Comparison of ENCODE assay signal across 17 cellular contexts in the genomic region with DNA sequence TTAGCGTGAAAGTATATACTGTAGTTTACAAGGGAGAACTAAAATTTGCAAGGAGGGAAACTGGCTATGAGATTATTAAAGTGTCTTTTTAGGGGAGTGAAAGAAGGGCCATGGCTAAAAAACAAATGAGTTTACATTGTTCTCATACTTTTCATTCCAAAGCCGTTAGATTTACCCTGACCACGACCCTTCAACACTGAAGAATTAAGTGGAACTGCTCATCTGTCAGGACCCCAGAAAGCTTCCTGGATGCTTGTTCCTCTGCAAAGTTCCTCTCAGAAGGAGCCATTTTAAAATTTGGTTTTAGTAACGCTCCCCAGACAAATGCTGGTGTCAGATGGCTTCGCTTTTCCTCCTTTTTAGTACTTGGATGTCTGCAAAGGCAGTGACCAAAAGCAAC.
DNase-seq lines count a peak whose midpoint lies in the region; ATAC-seq and TF ChIP-seq lines count a peak whose summit lies in the region.
"Had no signal": no experiment of that assay in that cellular context is flagged by ENCODE, and none has a peak within 500 bp of the region (broad histone marks: within the 10 kb centered on the region; RNA-seq: fewer than 3 reads in every experiment).

No MANE protein-coding gene starts in this region.

- ATAC-seq in HG02973 (IDR thresholded peaks at IDR 0.05; ENCODE audit: unreplicated experiment) (no peak), GM18498 (IDR thresholded peaks at IDR 0.05; ENCODE audit: unreplicated experiment) (no peak)

- no peak overlapping the region for H3K27ac ChIP-seq in BLaER1
- H3K27ac ChIP-seq: heart left ventricle, stomach had no signal

- H3K36me3 Mint-ChIP-seq in neural crest cell (ENCODE audit: low read depth) = no peaks in the 10 kb centered on the region

- peak overlapping the region; percentile 74 for H3K4me2 ChIP-seq in BLaER1

- H3K27me3 ChIP-seq in BLaER1 = no peaks in the 10 kb centered on the region
- H3K27me3 ChIP-seq: BE2C, stomach had no signal

- no peak overlapping the region for H3K9ac ChIP-seq in BLaER1

- no peaks in the 10 kb centered on the region for H3K27me3 Mint-ChIP-seq in neural crest cell (ENCODE audit: low read depth)

- H3K36me3 ChIP-seq in BLaER1 = no peaks in the 10 kb centered on the region
- H3K36me3 ChIP-seq: BE2C, heart left ventricle, stomach had no signal

- no peaks in the 10 kb centered on the region for H4K20me1 ChIP-seq in BLaER1

- H3K9me3 ChIP-seq in BLaER1 = no peaks in the 10 kb centered on the region
- H3K9me3 ChIP-seq: BE2C, heart left ventricle, stomach had no signal

- no peak overlapping the region for H3K4me3 ChIP-seq in BLaER1
- H3K4me3 ChIP-seq: heart left ventricle, stomach had no signal

- no peak overlapping the region for H3K4me3 Mint-ChIP-seq in neural crest cell

- peaks cover 33% of the 10 kb centered on the region for H3K4me1 Mint-ChIP-seq in neural crest cell

- no peaks in the 10 kb centered on the region for H3K9me3 Mint-ChIP-seq in neural crest cell
- H3K9me3 Mint-ChIP-seq: activated T-helper 2 cell treated with anti-CD3 and anti-CD28 coated beads, Interferon-gamma antibody, Interleukin-2, Interleukin-4, amounts not matched to agents 10 μg/mL and 5 μg/mL and 100 μg/mL, durations not matched to agents 14 hours and 24 hours and 36 hours had no signal

- peak overlapping the region; percentile 0 for H3K27ac Mint-ChIP-seq in neural crest cell (ENCODE audit: unreplicated experiment)
- H3K27ac Mint-ChIP-seq: activated T-helper 2 cell treated with anti-CD3 and anti-CD28 coated beads, Interferon-gamma antibody, Interleukin-2, Interleukin-4, amounts not matched to agents 10 μg/mL and 5 μg/mL and 100 μg/mL, durations not matched to agents 14 hours and 24 hours and 36 hours; progenitor cell of endocrine pancreas had no signal

- peaks cover 56% of the 10 kb centered on the region for H3K4me1 ChIP-seq in BLaER1
- H3K4me1 ChIP-seq: stomach had no signal

- TF ChIP-seq CTCF in neural crest cell (conservative IDR thresholded peaks at IDR 0.05) = no peak

- peak; percentile 42 for DNase-seq in LHCN-M2 (ENCODE audit: low read depth)
- peak; percentile 30 for DNase-seq in ecto neural progenitor cell (ENCODE audit: low spot score)
- no peak for DNase-seq in neural crest cell (ENCODE audit: low read depth, low spot score)
- no peak for DNase-seq in NCI-H2081 treated with DMSO at 0.1 percent for 48 hours (lab: John Stamatoyannopoulos, UW)
- no peak for DNase-seq in AML-193 (lab: John Stamatoyannopoulos, UW)
- DNase-seq: anterior cingulate cortex, BE2C, DMS153, heart left ventricle, NCI-H1930, NCI-H524 treated with DMSO at 0.1 percent for 48 hours, stomach had no signal

Comparison
In these comparisons a context has a peak if more than half of its experiments do, and no peak if none do; other contexts are left out.
1. DNase-seq: peak in LHCN-M2 (single experiment) and ecto neural progenitor cell (single experiment); none in neural crest cell (single experiment), NCI-H2081 treated with DMSO at 0.1 percent for 48 hours (single experiment) and AML-193 (0 of 2).